In the genomic region with DNA sequence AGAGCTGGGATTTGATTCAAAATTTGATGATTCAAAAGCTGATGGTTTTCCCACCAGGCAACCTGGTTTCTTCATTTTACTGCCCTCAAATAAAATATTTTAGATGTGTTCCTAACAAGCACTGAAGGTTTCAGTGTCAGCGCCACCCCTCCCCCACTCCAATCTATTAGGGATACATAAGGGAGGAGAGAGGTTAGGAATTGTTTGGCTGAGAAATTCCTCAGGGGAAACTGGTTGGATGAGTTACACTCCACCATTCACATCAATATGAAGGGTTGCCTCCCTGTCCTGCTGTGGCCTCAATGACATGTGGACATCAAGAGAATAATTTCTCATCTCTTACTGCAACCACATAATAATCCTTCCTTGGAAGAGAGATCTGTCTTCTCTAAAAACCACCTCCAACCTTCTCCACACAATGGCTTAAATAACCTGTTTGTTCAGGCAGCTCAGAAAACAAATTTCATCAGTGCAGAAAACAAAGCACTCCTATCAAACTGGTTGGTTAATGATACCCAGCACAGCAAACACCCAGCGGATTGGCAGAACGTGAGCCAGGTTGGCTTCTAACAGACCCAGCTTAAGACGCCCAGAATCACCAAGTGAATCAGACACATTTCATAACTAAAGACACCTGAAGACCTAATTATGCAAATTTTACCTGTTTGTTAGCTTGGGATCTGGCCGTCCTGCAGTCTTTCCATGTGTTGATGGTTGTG, we compare ENCODE assay signal across 19 cellular contexts.
DNase-seq lines count a peak whose midpoint lies in the region; ATAC-seq and TF ChIP-seq lines count a peak whose summit lies in the region.
"Had no signal": no experiment of that assay in that cellular context is flagged by ENCODE, and none has a peak within 500 bp of the region (broad histone marks: within the 10 kb centered on the region; RNA-seq: fewer than 3 reads in every experiment).

No MANE protein-coding gene starts in this region.

- no peak overlapping the region for H2AK5ac ChIP-seq in mesendoderm (ENCODE audit: low read length)

- H3K27me3 ChIP-seq in H7 (ENCODE audit: control insufficient read depth, insufficient read depth, low read length), result no peaks in the 10 kb centered on the region
- no peaks in the 10 kb centered on the region for H3K27me3 ChIP-seq in endodermal cell (ENCODE audit: control insufficient read depth, insufficient read depth, low read length, poor library complexity, severe bottlenecking)
- H3K27me3 ChIP-seq in mesendoderm (ENCODE audit: insufficient read depth, low read length, poor library complexity), result no peaks in the 10 kb centered on the region
- H3K27me3 ChIP-seq in lower lobe of right lung (ENCODE audit: low read depth), result no peaks in the 10 kb centered on the region
- H3K27me3 ChIP-seq: breast epithelium, dorsolateral prefrontal cortex, heart right ventricle had no signal

- H3K4me1 ChIP-seq in endodermal cell (ENCODE audit: control insufficient read depth, insufficient read depth, low read length) (peaks cover 8% of the 10 kb centered on the region), mesendoderm (ENCODE audit: control insufficient read depth, low read depth, low read length) (peaks cover 6% of the 10 kb centered on the region), lower lobe of right lung (no peaks in the 10 kb centered on the region)
- H3K4me1 ChIP-seq: breast epithelium had no signal

- H2BK5ac ChIP-seq in mesendoderm (ENCODE audit: low read length), result no peak overlapping the region

- no peak overlapping the region for H4K8ac ChIP-seq in mesendoderm (ENCODE audit: low read depth, low read length)

- H3K79me1 ChIP-seq in mesendoderm (ENCODE audit: low read length), result no peaks in the 10 kb centered on the region

- DNase-seq in H7 (peak; percentile 29), NCI-H2196 treated with DMSO at 0.1 percent for 48 hours (lab: John Stamatoyannopoulos, UW; ENCODE audit: unreplicated experiment) (peak; percentile 31), endodermal cell (peak; percentile 71), mesendoderm (peak; percentile 70), lower lobe of right lung (no peak), AML-193 (lab: John Stamatoyannopoulos, UW) (no peak)
- DNase-seq in activated naive CD4-positive, alpha-beta T cell treated with anti-CD3 and anti-CD28 coated beads for 36 hours, result no peak
- DNase-seq in stimulated activated effector memory CD8-positive, alpha-beta T cell treated with anti-CD3 and anti-CD28 coated beads, Interleukin-12 subunit alpha, Interleukin-12 subunit beta, amount 100 ng/mL, for 72 hours (ENCODE audit: low spot score in 2 of 2), result no peak
- DNase-seq: activated CD4-positive, alpha-beta T cell treated with anti-CD3 and anti-CD28 coated beads, Interleukin-2, amount 50 U/mL, for 48 hours; activated naive CD8-positive, alpha-beta T cell treated with anti-CD3 and anti-CD28 coated beads for 36 hours; activated T-cell treated with anti-CD3 and anti-CD28 coated beads, Interleukin-2, amount 50 U/mL, for 1 hour; CD8-positive, alpha-beta memory T cell; dorsolateral prefrontal cortex; heart right ventricle; MM.1S; NCI-H2081; occipital lobe; stimulated activated CD4-positive, alpha-beta T cell treated with anti-CD3 and anti-CD28 coated beads, Interleukin-4, amount 100 ng/mL, for 1 hour had no signal

- peak overlapping the region; percentile 16 for H3K4ac ChIP-seq in mesendoderm (ENCODE audit: low read depth, low read length)

- H3K23ac ChIP-seq in mesendoderm (ENCODE audit: low read length), result no peak overlapping the region

- H3K9me3 ChIP-seq in endodermal cell (ENCODE audit: control insufficient read depth, low read length), result no peaks in the 10 kb centered on the region
- no peaks in the 10 kb centered on the region for H3K9me3 ChIP-seq in lower lobe of right lung
- H3K9me3 ChIP-seq: breast epithelium, heart right ventricle had no signal

- H3K9ac ChIP-seq in endodermal cell (ENCODE audit: extremely low read depth, low read length, poor library complexity, severe bottlenecking) (no peak overlapping the region), mesendoderm (ENCODE audit: low read length) (no peak overlapping the region)

- 79% methylated on average over 4 of the region's 5 CpGs; no CpG with 5 or more reads in 1 of the 2 experiments for WGBS in endodermal cell (ENCODE audit: insufficient coverage in 1 of 2, insufficient read length in 1 of 2), 2 experiments
- WGBS in mesendoderm (ENCODE audit: extremely low coverage, insufficient coverage, low lambda C conversion rate), result no CpG with 5 or more reads among the region's 5 CpGs

- peaks cover 4% of the 10 kb centered on the region for H3K9me3 Mint-ChIP-seq in endodermal cell
- H3K9me3 Mint-ChIP-seq in activated naive CD4-positive, alpha-beta T cell treated with anti-CD3 and anti-CD28 coated beads for 36 hours, result no peaks in the 10 kb centered on the region
- H3K9me3 Mint-ChIP-seq in stimulated activated effector memory CD8-positive, alpha-beta T cell treated with anti-CD3 and anti-CD28 coated beads, Interleukin-12 subunit alpha, Interleukin-12 subunit beta, amount 100 ng/mL, for 72 hours, result no peaks in the 10 kb centered on the region
- H3K9me3 Mint-ChIP-seq: activated naive CD8-positive, alpha-beta T cell treated with anti-CD3 and anti-CD28 coated beads for 36 hours; CD8-positive, alpha-beta memory T cell had no signal

- H3K27ac ChIP-seq in endodermal cell (ENCODE audit: low read depth, low read length) (no peak overlapping the region), mesendoderm (ENCODE audit: low read depth, low read length) (no peak overlapping the region), lower lobe of right lung (no peak overlapping the region)
- H3K27ac ChIP-seq: breast epithelium, dorsolateral prefrontal cortex, heart right ventricle had no signal

- no peaks in the 10 kb centered on the region for H3K79me2 ChIP-seq in mesendoderm (ENCODE audit: control insufficient read depth, insufficient read depth, low read length)

- H2BK15ac ChIP-seq in mesendoderm (replicated peaks; ENCODE audit: low read depth), result no peak overlapping the region

- H4K5ac ChIP-seq in mesendoderm (ENCODE audit: low read length), result no peak overlapping the region

- no peak for TF ChIP-seq CTCF in endodermal cell (conservative IDR thresholded peaks at IDR 0.05)
- no peak for TF ChIP-seq CTCF in lower lobe of right lung (IDR thresholded peaks at IDR 0.05)

- H3K36me3 ChIP-seq in H7 (replicated peaks; ENCODE audit: control insufficient read depth, insufficient read depth, low read length) (no peaks in the 10 kb centered on the region), endodermal cell (ENCODE audit: control insufficient read depth, insufficient read depth, low read length) (no peaks in the 10 kb centered on the region), mesendoderm (ENCODE audit: control insufficient read depth, insufficient read depth, low read length) (no peaks in the 10 kb centered on the region), lower lobe of right lung (no peaks in the 10 kb centered on the region)
- H3K36me3 ChIP-seq: breast epithelium, heart right ventricle had no signal

- H3K4me3 Mint-ChIP-seq in endodermal cell, result no peak overlapping the region
- no peak overlapping the region for H3K4me3 Mint-ChIP-seq in activated naive CD4-positive, alpha-beta T cell treated with anti-CD3 and anti-CD28 coated beads for 36 hours
- H3K4me3 Mint-ChIP-seq in stimulated activated effector memory CD8-positive, alpha-beta T cell treated with anti-CD3 and anti-CD28 coated beads, Interleukin-12 subunit alpha, Interleukin-12 subunit beta, amount 100 ng/mL, for 72 hours, result no peak overlapping the region
- H3K4me3 Mint-ChIP-seq: activated naive CD8-positive, alpha-beta T cell treated with anti-CD3 and anti-CD28 coated beads for 36 hours; CD8-positive, alpha-beta memory T cell had no signal

- no peaks in the 10 kb centered on the region for H3K27me3 Mint-ChIP-seq in endodermal cell (ENCODE audit: insufficient read depth)
- H3K27me3 Mint-ChIP-seq in activated naive CD4-positive, alpha-beta T cell treated with anti-CD3 and anti-CD28 coated beads for 36 hours (ENCODE audit: low read depth), result no peaks in the 10 kb centered on the region
- H3K27me3 Mint-ChIP-seq: activated naive CD8-positive, alpha-beta T cell treated with anti-CD3 and anti-CD28 coated beads for 36 hours; CD8-positive, alpha-beta memory T cell had no signal

- ATAC-seq in lower lobe of right lung, result no peak
- ATAC-seq in stimulated activated effector memory CD8-positive, alpha-beta T cell treated with anti-CD3 and anti-CD28 coated beads, Interleukin-12 subunit alpha, Interleukin-12 subunit beta, amount 100 ng/mL, for 72 hours, result no peak
- ATAC-seq: heart right ventricle had no signal

- H3K18ac ChIP-seq in mesendoderm (ENCODE audit: low read length), result no peak overlapping the region

- H3K4me1 Mint-ChIP-seq in endodermal cell, result peaks cover 19% of the 10 kb centered on the region
- peaks cover 6% of the 10 kb centered on the region for H3K4me1 Mint-ChIP-seq in activated naive CD4-positive, alpha-beta T cell treated with anti-CD3 and anti-CD28 coated beads for 36 hours (ENCODE audit: low read depth)
- no peaks in the 10 kb centered on the region for H3K4me1 Mint-ChIP-seq in stimulated activated effector memory CD8-positive, alpha-beta T cell treated with anti-CD3 and anti-CD28 coated beads, Interleukin-12 subunit alpha, Interleukin-12 subunit beta, amount 100 ng/mL, for 72 hours

- peak overlapping the region; percentile 10 for H3K56ac ChIP-seq in mesendoderm (ENCODE audit: low read length)

- H3K4me2 ChIP-seq in mesendoderm (ENCODE audit: low read length), result no peak overlapping the region

- intact Hi-C loops in activated naive CD4-positive, alpha-beta T cell treated with anti-CD3 and anti-CD28 coated beads for 36 hours (cut with micrococcal nuclease), result no loop called here
- intact Hi-C loops in lower lobe of right lung (cut with DNase I), result no loop called here

- no peak overlapping the region for H2BK120ac ChIP-seq in mesendoderm (ENCODE audit: low read depth, low read length)

- no peak overlapping the region for H3K27ac Mint-ChIP-seq in endodermal cell
- no peak overlapping the region for H3K27ac Mint-ChIP-seq in activated naive CD4-positive, alpha-beta T cell treated with anti-CD3 and anti-CD28 coated beads for 36 hours
- no peak overlapping the region for H3K27ac Mint-ChIP-seq in stimulated activated effector memory CD8-positive, alpha-beta T cell treated with anti-CD3 and anti-CD28 coated beads, Interleukin-12 subunit alpha, Interleukin-12 subunit beta, amount 100 ng/mL, for 72 hours
- H3K27ac Mint-ChIP-seq: activated naive CD8-positive, alpha-beta T cell treated with anti-CD3 and anti-CD28 coated beads for 36 hours; CD8-positive, alpha-beta memory T cell had no signal

- H3K4me3 ChIP-seq in H7 (ENCODE audit: insufficient read depth, low read depth, low read length) (no peak overlapping the region), endodermal cell (ENCODE audit: low read length) (no peak overlapping the region), mesendoderm (ENCODE audit: low read length) (no peak overlapping the region), lower lobe of right lung (no peak overlapping the region)
- H3K4me3 ChIP-seq: breast epithelium, dorsolateral prefrontal cortex, heart right ventricle had no signal

- CTCF ChIA-PET in activated naive CD4-positive, alpha-beta T cell treated with anti-CD3 and anti-CD28 coated beads for 36 hours (lab: Charles Lee), result interaction anchor here (0.8 kb wide), 1 partner anchor 9 kb away, joined by 3 read pairs; no protein-coding TSS in a partner anchor

- no peaks in the 10 kb centered on the region for H3K36me3 Mint-ChIP-seq in endodermal cell (ENCODE audit: low read depth)
- no peaks in the 10 kb centered on the region for H3K36me3 Mint-ChIP-seq in activated naive CD4-positive, alpha-beta T cell treated with anti-CD3 and anti-CD28 coated beads for 36 hours (ENCODE audit: low read depth)
- no peaks in the 10 kb centered on the region for H3K36me3 Mint-ChIP-seq in stimulated activated effector memory CD8-positive, alpha-beta T cell treated with anti-CD3 and anti-CD28 coated beads, Interleukin-12 subunit alpha, Interleukin-12 subunit beta, amount 100 ng/mL, for 72 hours
- H3K36me3 Mint-ChIP-seq: activated naive CD8-positive, alpha-beta T cell treated with anti-CD3 and anti-CD28 coated beads for 36 hours had no signal

Comparison
In these comparisons a context has a peak if more than half of its experiments do, and no peak if none do; other contexts are left out.
1. DNase-seq: peak in H7 (single experiment), NCI-H2196 treated with DMSO at 0.1 percent for 48 hours (single experiment), endodermal cell (single experiment) and mesendoderm (single experiment); none in activated naive CD4-positive, alpha-beta T cell treated with anti-CD3 and anti-CD28 coated beads for 36 hours (single experiment), lower lobe of right lung (single experiment), stimulated activated effector memory CD8-positive, alpha-beta T cell treated with anti-CD3 and anti-CD28 coated beads, Interleukin-12 subunit alpha, Interleukin-12 subunit beta, amount 100 ng/mL, for 72 hours (0 of 2) and AML-193 (0 of 2).